ENCODE assay signal across 22 cellular contexts in the genomic region with DNA sequence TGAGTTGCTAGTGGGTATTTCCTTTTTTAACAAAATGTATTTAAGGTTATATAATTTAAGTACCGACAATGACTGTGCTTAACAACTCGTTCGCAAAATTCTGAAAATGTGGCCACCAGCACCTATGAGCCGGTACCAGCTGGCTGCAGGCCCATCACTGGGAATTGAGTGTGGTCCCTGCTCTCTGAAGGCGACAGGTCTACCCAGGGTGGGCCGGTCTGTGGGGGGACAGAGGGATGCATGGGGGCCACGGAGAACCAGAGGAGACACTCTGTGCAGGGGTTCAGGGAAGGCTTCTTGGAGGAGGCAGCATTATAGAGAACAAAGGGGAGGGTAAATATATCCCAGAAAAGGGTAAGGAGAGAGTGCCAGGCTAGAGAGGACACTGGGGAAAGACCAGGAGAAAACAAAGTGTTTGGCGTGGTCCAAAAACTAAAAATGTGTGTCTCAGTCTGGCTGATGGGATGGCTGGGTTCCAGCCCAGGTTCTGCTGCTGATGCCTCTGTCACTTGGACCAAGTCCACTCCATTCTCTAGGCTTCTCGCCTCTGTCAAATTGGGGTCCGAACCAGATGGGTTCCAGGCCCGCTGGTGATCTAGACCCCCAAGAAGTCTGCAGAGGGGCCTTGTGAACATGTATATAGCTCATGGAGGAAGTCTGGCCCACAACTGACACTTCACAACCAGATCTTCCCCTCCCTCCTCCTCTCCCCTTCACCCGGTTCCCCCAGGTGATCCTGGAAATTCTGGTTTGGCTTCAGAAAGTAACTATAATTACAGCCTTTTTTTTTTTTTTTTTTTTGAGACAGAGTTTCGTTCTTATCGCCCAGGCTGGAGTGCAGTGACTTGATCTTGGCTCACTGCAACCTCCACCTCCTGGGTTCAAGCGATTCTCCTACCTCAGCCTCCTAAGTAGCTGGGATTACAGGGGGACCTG. TPM values are rescaled to one million over a fixed set of nuclear protein-coding genes. Genes with fewer than 3 reads are reported as not detected.
DNase-seq lines count a peak whose midpoint lies in the region; ATAC-seq and TF ChIP-seq lines count a peak whose summit lies in the region.
"Had no signal": no experiment of that assay in that cellular context is flagged by ENCODE, and none has a peak within 500 bp of the region (broad histone marks: within the 10 kb centered on the region; RNA-seq: fewer than 3 reads in every experiment).

No MANE protein-coding gene starts in this region.

- H3K4me3 ChIP-seq in osteoblast (ENCODE audit: insufficient read depth, low read length) (no peak overlapping the region), prostate gland (no peak overlapping the region)
- H3K4me3 ChIP-seq: ascending aorta, gastrocnemius medialis, pancreas, right lobe of liver had no signal

- H3K36me3 Mint-ChIP-seq in activated CD8-positive, alpha-beta T cell treated with anti-CD3 and anti-CD28 coated beads for 36 hours (ENCODE audit: low read depth): no peaks in the 10 kb centered on the region
- H3K36me3 Mint-ChIP-seq in activated CD8-positive, alpha-beta T cell treated with anti-CD3 and anti-CD28 coated beads, Interleukin-2, amount 10 ng/mL, durations not matched to agents 7 days and 5 days (ENCODE audit: low read depth): no peaks in the 10 kb centered on the region
- H3K36me3 Mint-ChIP-seq in Calu3 (ENCODE audit: insufficient read depth, unreplicated experiment): peaks cover 29% of the 10 kb centered on the region
- no peaks in the 10 kb centered on the region for H3K36me3 Mint-ChIP-seq in activated naive CD8-positive, alpha-beta T cell treated with anti-CD3 and anti-CD28 coated beads for 36 hours
- H3K36me3 Mint-ChIP-seq: CD8-positive, alpha-beta memory T cell; memory B cell; naive thymus-derived CD4-positive, alpha-beta T cell; stimulated activated effector memory CD8-positive, alpha-beta T cell treated with anti-CD3 and anti-CD28 coated beads, Interleukin-12 subunit alpha, Interleukin-12 subunit beta, amount 100 ng/mL, for 72 hours had no signal

- H3K36me3 ChIP-seq in osteoblast (ENCODE audit: insufficient read depth, low read length) (no peaks in the 10 kb centered on the region), prostate gland (no peaks in the 10 kb centered on the region)
- H3K36me3 ChIP-seq: ascending aorta, gastrocnemius medialis, pancreas, right lobe of liver had no signal

- H3K4me3 Mint-ChIP-seq in activated CD8-positive, alpha-beta T cell treated with anti-CD3 and anti-CD28 coated beads for 36 hours: no peak overlapping the region
- no peak overlapping the region for H3K4me3 Mint-ChIP-seq in activated CD8-positive, alpha-beta T cell treated with anti-CD3 and anti-CD28 coated beads, Interleukin-2, amount 10 ng/mL, durations not matched to agents 7 days and 5 days
- H3K4me3 Mint-ChIP-seq in Calu3 (ENCODE audit: low read depth, unreplicated experiment): no peak overlapping the region
- H3K4me3 Mint-ChIP-seq in activated naive CD8-positive, alpha-beta T cell treated with anti-CD3 and anti-CD28 coated beads for 36 hours: no peak overlapping the region
- H3K4me3 Mint-ChIP-seq: CD8-positive, alpha-beta memory T cell; central memory CD8-positive, alpha-beta T cell; memory B cell; stimulated activated effector memory CD8-positive, alpha-beta T cell treated with anti-CD3 and anti-CD28 coated beads, Interleukin-12 subunit alpha, Interleukin-12 subunit beta, amount 100 ng/mL, for 72 hours had no signal

- no peaks in the 10 kb centered on the region for H3K9me3 Mint-ChIP-seq in activated CD8-positive, alpha-beta T cell treated with anti-CD3 and anti-CD28 coated beads for 36 hours
- H3K9me3 Mint-ChIP-seq in activated CD8-positive, alpha-beta T cell treated with anti-CD3 and anti-CD28 coated beads, Interleukin-2, amount 10 ng/mL, durations not matched to agents 7 days and 5 days (ENCODE audit: insufficient read depth): no peaks in the 10 kb centered on the region
- H3K9me3 Mint-ChIP-seq in Calu3 (ENCODE audit: low read depth, unreplicated experiment): no peaks in the 10 kb centered on the region
- H3K9me3 Mint-ChIP-seq in activated naive CD8-positive, alpha-beta T cell treated with anti-CD3 and anti-CD28 coated beads for 36 hours: no peaks in the 10 kb centered on the region
- H3K9me3 Mint-ChIP-seq: CD8-positive, alpha-beta memory T cell; central memory CD8-positive, alpha-beta T cell; memory B cell; naive thymus-derived CD4-positive, alpha-beta T cell; stimulated activated effector memory CD8-positive, alpha-beta T cell treated with anti-CD3 and anti-CD28 coated beads, Interleukin-12 subunit alpha, Interleukin-12 subunit beta, amount 100 ng/mL, for 72 hours had no signal

- CTCF ChIA-PET in activated CD8-positive, alpha-beta T cell treated with anti-CD3 and anti-CD28 coated beads for 36 hours (lab: Charles Lee): interaction anchor here (0.7 to 17.3 kb wide), 8 partner anchors 19 to 409 kb away, joined by 3 to 840 read pairs (median 4); a partner anchor contains a TSS
- CTCF ChIA-PET in activated CD8-positive, alpha-beta T cell treated with anti-CD3 and anti-CD28 coated beads, Interleukin-2, amount 10 ng/mL, durations not matched to agents 7 days and 5 days (lab: Charles Lee): interaction anchor here (1.1 to 17.6 kb wide), 14 partner anchors 12 to 415 kb away, joined by 3 to 677 read pairs (median 6); a partner anchor contains a TSS
- CTCF ChIA-PET in Calu3 (lab: Charles Lee): interaction anchor here (0.6 to 1.1 kb wide), 6 partner anchors 11 to 1146 kb away, joined by 3 to 6 read pairs (median 4); a partner anchor contains a TSS

- DNase-seq in activated CD8-positive, alpha-beta T cell treated with anti-CD3 and anti-CD28 coated beads for 36 hours: no peak
- DNase-seq in activated CD8-positive, alpha-beta T cell treated with anti-CD3 and anti-CD28 coated beads, Interleukin-2, amount 10 ng/mL, durations not matched to agents 7 days and 5 days: no peak
- DNase-seq in Calu3 (no peak), osteoblast (ENCODE audit: insufficient read length, low spot score, missing footprints) (peak; percentile 46), prostate gland (ENCODE audit: low spot score) (no peak), DMS114 treated with DMSO at 0.1 percent for 48 hours (lab: John Stamatoyannopoulos, UW; ENCODE audit: unreplicated experiment) (no peak)
- no peak for DNase-seq in activated naive CD8-positive, alpha-beta T cell treated with anti-CD3 and anti-CD28 coated beads for 36 hours
- DNase-seq: activated naive CD4-positive, alpha-beta T cell; DMS79 treated with DMSO at 0.1 percent for 48 hours; gastrocnemius medialis; NCI-H1694 treated with DMSO at 0.1 percent for 48 hours; NCI-H82 had no signal

- no peak for ATAC-seq in activated CD8-positive, alpha-beta T cell treated with anti-CD3 and anti-CD28 coated beads for 36 hours
- no peak for ATAC-seq in activated CD8-positive, alpha-beta T cell treated with anti-CD3 and anti-CD28 coated beads, Interleukin-2, amount 10 ng/mL, durations not matched to agents 7 days and 5 days
- no peak for ATAC-seq in GM19328 (IDR thresholded peaks at IDR 0.05; ENCODE audit: unreplicated experiment)
- ATAC-seq: gastrocnemius medialis; naive thymus-derived CD4-positive, alpha-beta T cell; pancreas; right lobe of liver; stimulated activated effector memory CD8-positive, alpha-beta T cell treated with anti-CD3 and anti-CD28 coated beads, Interleukin-12 subunit alpha, Interleukin-12 subunit beta, amount 100 ng/mL, for 72 hours had no signal

- H3K9me3 ChIP-seq in osteoblast (ENCODE audit: low read depth, low read length) (no peaks in the 10 kb centered on the region), prostate gland (no peaks in the 10 kb centered on the region)
- H3K9me3 ChIP-seq: ascending aorta, gastrocnemius medialis, pancreas, right lobe of liver had no signal

- H3K27ac Mint-ChIP-seq in activated CD8-positive, alpha-beta T cell treated with anti-CD3 and anti-CD28 coated beads for 36 hours: peak overlapping the region; percentile 61
- no peak overlapping the region for H3K27ac Mint-ChIP-seq in activated CD8-positive, alpha-beta T cell treated with anti-CD3 and anti-CD28 coated beads, Interleukin-2, amount 10 ng/mL, durations not matched to agents 7 days and 5 days
- peak overlapping the region; percentile 2 for H3K27ac Mint-ChIP-seq in Calu3 (ENCODE audit: unreplicated experiment)
- H3K27ac Mint-ChIP-seq in activated naive CD8-positive, alpha-beta T cell treated with anti-CD3 and anti-CD28 coated beads for 36 hours: peak overlapping the region; percentile 84
- H3K27ac Mint-ChIP-seq: memory B cell had no signal

- H3K4me1 Mint-ChIP-seq in activated CD8-positive, alpha-beta T cell treated with anti-CD3 and anti-CD28 coated beads for 36 hours (ENCODE audit: low read depth): peaks cover 69% of the 10 kb centered on the region
- peaks cover 47% of the 10 kb centered on the region for H3K4me1 Mint-ChIP-seq in activated CD8-positive, alpha-beta T cell treated with anti-CD3 and anti-CD28 coated beads, Interleukin-2, amount 10 ng/mL, durations not matched to agents 7 days and 5 days (ENCODE audit: low read depth)
- peaks cover 49% of the 10 kb centered on the region for H3K4me1 Mint-ChIP-seq in Calu3 (ENCODE audit: low read depth, unreplicated experiment)
- H3K4me1 Mint-ChIP-seq in activated naive CD8-positive, alpha-beta T cell treated with anti-CD3 and anti-CD28 coated beads for 36 hours: peaks cover 70% of the 10 kb centered on the region

- BruUV-seq in Calu3 (replicated peaks; lab: Mats Ljungman, UMichigan): no TSS peak

- intact Hi-C loops in activated CD8-positive, alpha-beta T cell treated with anti-CD3 and anti-CD28 coated beads for 36 hours (cut with micrococcal nuclease): loop anchor here (5.0 kb wide), 1 partner anchor 164 kb away; a partner anchor contains a TSS
- intact Hi-C loops in Calu3 (cut with micrococcal nuclease; ENCODE audit: unreplicated experiment): loop anchor here (10.0 kb wide), 1 partner anchor 167 kb away; a partner anchor contains a TSS
- intact Hi-C loops in prostate gland (cut with DNase I): loop anchor here (10.0 kb wide), 2 partner anchors 387 to 577 kb away; a partner anchor contains a TSS

- TF ChIP-seq POLR2A in prostate gland (IDR thresholded peaks at IDR 0.05): no peak

- H3K27me3 ChIP-seq in osteoblast (ENCODE audit: insufficient read depth, low read length) (no peaks in the 10 kb centered on the region), prostate gland (replicated peaks; ENCODE audit: insufficient read depth) (no peaks in the 10 kb centered on the region)
- H3K27me3 ChIP-seq: ascending aorta, gastrocnemius medialis, pancreas, right lobe of liver had no signal

- H2AFZ ChIP-seq in osteoblast (ENCODE audit: low read length): no peak overlapping the region

- H4K20me1 ChIP-seq in osteoblast (ENCODE audit: insufficient read depth, low read length): no peaks in the 10 kb centered on the region

- POLR2A ChIA-PET in activated CD8-positive, alpha-beta T cell treated with anti-CD3 and anti-CD28 coated beads for 36 hours (lab: Charles Lee): interaction anchor here (0.6 to 2.7 kb wide), 10 partner anchors 10 to 175 kb away, joined by 3 to 14 read pairs (median 4); a partner anchor contains a TSS
- POLR2A ChIA-PET in activated CD8-positive, alpha-beta T cell treated with anti-CD3 and anti-CD28 coated beads, Interleukin-2, amount 10 ng/mL, durations not matched to agents 7 days and 5 days (lab: Charles Lee): interaction anchor here (0.9 to 1.7 kb wide), 4 partner anchors 22 to 237 kb away, joined by 3 to 9 read pairs (median 3); a partner anchor contains a TSS

- 72% methylated on average over 15 of the region's 15 CpGs for WGBS in prostate gland

- H3K4me1 ChIP-seq in osteoblast (ENCODE audit: insufficient read depth, low read length): peaks cover 33% of the 10 kb centered on the region
- H3K4me1 ChIP-seq in prostate gland (replicated peaks): no peaks in the 10 kb centered on the region

- peak overlapping the region; percentile 29 for H3K4me2 ChIP-seq in osteoblast (ENCODE audit: insufficient read depth, low read length)

- no peak overlapping the region for H3K27ac ChIP-seq in osteoblast (ENCODE audit: low read depth, low read length)
- H3K27ac ChIP-seq in prostate gland: no peak overlapping the region
- H3K27ac ChIP-seq: ascending aorta, gastrocnemius medialis, pancreas, right lobe of liver had no signal

- H3K79me2 ChIP-seq in osteoblast (ENCODE audit: insufficient read depth, low read length): no peaks in the 10 kb centered on the region

- TF ChIP-seq CTCF in activated CD8-positive, alpha-beta T cell treated with anti-CD3 and anti-CD28 coated beads for 36 hours (IDR thresholded peaks at IDR 0.05): no peak
- no peak for TF ChIP-seq CTCF in Calu3 (IDR thresholded peaks at IDR 0.05; ENCODE audit: unreplicated experiment)
- TF ChIP-seq CTCF in osteoblast (IDR thresholded peaks at IDR 0.05; ENCODE audit: extremely low read depth, low read depth, low read length): no peak
- TF ChIP-seq CTCF in prostate gland (IDR thresholded peaks at IDR 0.05): no peak

- no peaks in the 10 kb centered on the region for H3K27me3 Mint-ChIP-seq in activated CD8-positive, alpha-beta T cell treated with anti-CD3 and anti-CD28 coated beads for 36 hours
- no peaks in the 10 kb centered on the region for H3K27me3 Mint-ChIP-seq in activated CD8-positive, alpha-beta T cell treated with anti-CD3 and anti-CD28 coated beads, Interleukin-2, amount 10 ng/mL, durations not matched to agents 7 days and 5 days (ENCODE audit: low read depth)
- peaks cover 5% of the 10 kb centered on the region for H3K27me3 Mint-ChIP-seq in Calu3 (ENCODE audit: unreplicated experiment)
- H3K27me3 Mint-ChIP-seq in activated naive CD8-positive, alpha-beta T cell treated with anti-CD3 and anti-CD28 coated beads for 36 hours: no peaks in the 10 kb centered on the region
- H3K27me3 Mint-ChIP-seq: central memory CD8-positive, alpha-beta T cell; memory B cell had no signal

RNA-seq across cellular contexts. Expression of a gene that starts 10.7 kb away (rescaled TPM):
- total RNA-seq in activated CD8-positive, alpha-beta T cell treated with anti-CD3 and anti-CD28 coated beads for 36 hours: under 1 TPM; 0.29 to 0.31 TPM
- total RNA-seq in activated CD8-positive, alpha-beta T cell treated with anti-CD3 and anti-CD28 coated beads, Interleukin-2, amount 10 ng/mL, durations not matched to agents 7 days and 5 days: not detected
- total RNA-seq in Calu3 (2022) (not detected in 2 replicates), osteoblast (1.4 and 2.1 TPM in 2 replicates), prostate gland (10 to 100 TPM in 1 of 2 donors, under 1 TPM in 1; 0.87 to 45.9 TPM)
- total RNA-seq in activated naive CD8-positive, alpha-beta T cell treated with anti-CD3 and anti-CD28 coated beads for 36 hours: under 1 TPM; 0.30 to 0.31 TPM
- total RNA-seq: CD8-positive, alpha-beta memory T cell; T-helper 2 cell treated with Interferon-gamma antibody and Interleukin-4, amounts not matched to agents 100 ng/mL and 5 ng/mL, for 36 hours had no signal

RNA-seq across cellular contexts. Expression of a gene that starts 55.7 kb away (rescaled TPM):
- 10 to 100 TPM; 62.4 TPM for total RNA-seq in activated CD8-positive, alpha-beta T cell treated with anti-CD3 and anti-CD28 coated beads for 36 hours
- total RNA-seq in activated CD8-positive, alpha-beta T cell treated with anti-CD3 and anti-CD28 coated beads, Interleukin-2, amount 10 ng/mL, durations not matched to agents 7 days and 5 days: 10 to 100 TPM; 16.1 to 16.9 TPM
- total RNA-seq in Calu3 (2022) (67.6 and 74.8 TPM in 2 replicates), osteoblast (30.4 and 36.2 TPM in 2 replicates), prostate gland (100 to 1,000 TPM in 1 of 2 donors, 1 to 10 TPM in 1; 1.3 to 171 TPM)
- total RNA-seq in activated naive CD8-positive, alpha-beta T cell treated with anti-CD3 and anti-CD28 coated beads for 36 hours: 10 to 100 TPM; 48.8 to 51.4 TPM
